In genomic region chr17:54153423-54153822, GRCh38 we compare ENCODE assay signal across 16 cellular contexts.
"Had no signal": no experiment of that assay in that cellular context is flagged by ENCODE, and none has a peak within 500 bp of the region (broad histone marks: within the 10 kb centered on the region; RNA-seq: fewer than 3 reads in every experiment).

No MANE protein-coding gene starts in this region.

- H3K4me1 ChIP-seq: SJSA1 had no signal

- H3K27ac ChIP-seq: SJSA1, SK-N-MC had no signal

- H3K4me3 ChIP-seq: SJSA1, SK-N-MC had no signal

- H3K27me3 ChIP-seq: SJSA1 had no signal

- H3K36me3 ChIP-seq: SJSA1 had no signal

- DNase-seq: KBM-7, NCI-H1092, NCI-H1105 treated with DMSO at 0.1 percent for 48 hours, NCI-H1417 treated with DMSO at 0.1 percent for 48 hours, NCI-H146, NCI-H1694 treated with DMSO at 0.1 percent for 48 hours, NCI-H1930, NCI-H2081, NCI-H2107, NCI-H2227 treated with DMSO at 0.1 percent for 48 hours, NCI-H526, Right ventricle myocardium superior, RPMI8226, SIG-M5 had no signal
